Comparison of ENCODE assay signal across 9 cellular contexts in the genomic region with DNA sequence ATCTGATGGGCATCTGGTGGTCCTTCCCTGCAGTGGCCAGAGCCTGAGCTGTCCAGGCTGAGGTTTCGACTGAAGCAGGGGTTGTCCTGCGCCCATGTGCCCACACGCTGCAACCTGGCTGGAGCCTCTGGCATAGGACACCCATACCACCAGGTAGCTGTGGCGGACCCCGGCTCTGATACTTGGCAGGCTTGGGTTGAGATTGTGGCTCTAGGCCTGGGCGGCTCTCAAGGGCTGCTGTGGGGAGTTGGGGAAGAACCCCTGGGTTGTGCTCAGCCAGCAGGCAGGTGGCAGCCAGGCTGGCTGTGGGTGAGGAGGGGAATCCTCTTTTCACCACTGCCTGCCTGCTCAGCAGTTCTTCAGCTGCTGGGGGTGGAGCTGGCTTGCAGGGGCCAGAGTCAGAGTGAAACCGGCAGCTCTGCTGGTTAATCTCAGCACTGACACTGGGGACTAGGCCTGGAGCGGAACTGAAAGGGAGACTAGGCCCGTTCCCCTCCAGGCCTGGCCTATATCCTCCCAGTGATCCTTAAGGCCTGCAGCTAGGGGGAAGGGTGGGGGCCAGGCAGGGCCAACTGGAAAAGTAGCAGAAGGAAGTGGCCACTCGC. TPM values are rescaled to one million over a fixed set of nuclear protein-coding genes. Genes with fewer than 3 reads are reported as not detected.
A peak's percentile ranks its signal among the peaks of the same experiment; 100 is the strongest.
DNase-seq lines count a peak whose midpoint lies in the region; ATAC-seq, FAIRE-seq and TF ChIP-seq lines count a peak whose summit lies in the region.
"Had no signal": no experiment of that assay in that cellular context is flagged by ENCODE, and none has a peak within 500 bp of the region (broad histone marks: within the 10 kb centered on the region; RNA-seq: fewer than 3 reads in every experiment).

No MANE protein-coding gene starts in this region.

- H3K9me3 ChIP-seq in NT2/D1 (ENCODE audit: insufficient read depth, low read length): no peaks in the 10 kb centered on the region
- H3K9me3 ChIP-seq in heart left ventricle: no peaks in the 10 kb centered on the region
- no peaks in the 10 kb centered on the region for H3K9me3 ChIP-seq in small intestine (ENCODE audit: control insufficient read depth, low read depth)

- intact Hi-C loops in heart left ventricle (cut with DNase I): loop anchor here in 2 of 10 donors (5.0 kb wide), 1 partner anchor 38 kb away; the partner anchor contains the start of gene SH2B3 (in 2 of the 2)

- H3K36me3 ChIP-seq in NT2/D1 (ENCODE audit: insufficient read depth, insufficient read length, low read length) (peaks cover 91% of the 10 kb centered on the region), heart left ventricle (peaks cover 0 to 62% (median 35%) of the 10 kb centered on the region in 9 donors), small intestine (ENCODE audit: control insufficient read depth in 2 of 2, insufficient read depth in 2 of 2, low read length in 2 of 2) (peaks cover 4 to 7% of the 10 kb centered on the region in 2 donors)

- H3K27me3 ChIP-seq in NT2/D1 (ENCODE audit: insufficient read depth, insufficient read length) (no peaks in the 10 kb centered on the region), heart left ventricle (no peaks in the 10 kb centered on the region), small intestine (ENCODE audit: control insufficient read depth in 2 of 2, insufficient read depth in 2 of 2, low read length in 2 of 2) (no peaks in the 10 kb centered on the region)

- DNase-seq in NT2/D1 (ENCODE audit: low read depth, low spot score): no peak
- peak; percentile 41 to 73 for DNase-seq in activated T-helper 1 cell treated with anti-CD3 and anti-CD28 coated beads, Interleukin-2, amount 50 U/mL, for 16 hours (ENCODE audit: low read depth in 1 of 2, low spot score in 1 of 2)
- peak; percentile 74 to 83 (median 80) for DNase-seq in heart left ventricle
- DNase-seq in small intestine: peak; percentile 40
- no peak for DNase-seq in erythroblast (lab: John Stamatoyannopoulos, UW)
- DNase-seq in NCI-H187 (lab: John Stamatoyannopoulos, UW): no peak

- ATAC-seq in GM18498 (IDR thresholded peaks at IDR 0.05; ENCODE audit: unreplicated experiment) (peak; percentile 89), HG02610 (IDR thresholded peaks at IDR 0.05; ENCODE audit: unreplicated experiment) (peak; percentile 88), heart left ventricle (peak; percentile 48 to 77 (median 68))

- TF ChIP-seq POLR2A in heart left ventricle (IDR thresholded peaks at IDR 0.05) (no peak), erythroblast (IDR thresholded peaks at IDR 0.05; ENCODE audit: low read length) (no peak)

- H3K9ac ChIP-seq in NT2/D1 (ENCODE audit: insufficient read length, low read depth): peak overlapping the region; percentile 72

- H3K4me3 ChIP-seq in NT2/D1 (ENCODE audit: insufficient read length, low read depth) (no peak overlapping the region), heart left ventricle (peak overlapping the region in 1 of 12 donors; percentile 12), small intestine (ENCODE audit: low read depth in 1 of 2, low read length in 2 of 2) (no peak overlapping the region)

- H3K4me1 ChIP-seq in NT2/D1 (ENCODE audit: insufficient read depth, insufficient read length) (peaks cover 42% of the 10 kb centered on the region), heart left ventricle (peaks cover 19 to 100% (median 95%) of the 10 kb centered on the region in 12 donors), small intestine (ENCODE audit: control insufficient read depth in 2 of 2, insufficient read depth in 1 of 2, low read depth in 1 of 2, low read length in 1 of 2) (peaks cover 0 to 4% of the 10 kb centered on the region in 2 donors)

- peak overlapping the region in 11 of 12 donors; percentile 29 to 89 (median 79) for H3K27ac ChIP-seq in heart left ventricle
- peak overlapping the region; percentile 63 to 75 for H3K27ac ChIP-seq in small intestine (ENCODE audit: low read depth in 1 of 2, low read length in 1 of 2)

- no peak for FAIRE-seq in small intestine (lab: Jason Lieb, UNC)
- FAIRE-seq: TTC549 had no signal

- TF ChIP-seq CTCF in heart left ventricle (IDR thresholded peaks at IDR 0.05): peak in 3 of 12 donors; percentile 9 to 17 (median 12)

- 31 to 55% (median 45%) methylated on average over 9 to 10 of the region's 10 CpGs for WGBS in heart left ventricle, 4 donors
- 58 to 80% (median 59%) methylated on average over 10 of the region's 10 CpGs for WGBS in small intestine, 3 donors

RNA-seq across cellular contexts. Expression of gene SH2B3, which starts 39.1 kb away (rescaled TPM):
- 10 to 100 TPM; 35.8 to 76.7 (median 40.3) TPM for total RNA-seq in heart left ventricle
- polyA plus RNA-seq in heart left ventricle (10 to 100 TPM; 11.3 to 16.8 TPM), small intestine (10 to 100 TPM in 1 of 3 donors, 1 to 10 TPM in 1, under 1 TPM in 1; 0.67 to 14.9 (median 4.6) TPM)

Comparison
In these comparisons a context has a peak if more than half of its experiments do, and no peak if none do; other contexts are left out.
1. DNase-seq: peak in activated T-helper 1 cell treated with anti-CD3 and anti-CD28 coated beads, Interleukin-2, amount 50 U/mL, for 16 hours (2 of 2), heart left ventricle (5 of 5) and small intestine (single experiment); none in NT2/D1 (single experiment), erythroblast (0 of 2) and NCI-H187 (0 of 2).
2. Peak in every context shown above with its lines, with median percentiles within 50 percentile points of each other: ATAC-seq.